Comparison of ENCODE assay signal across 19 cellular contexts in genomic region chr1:64545118-64545916, GRCh38.
DNase-seq lines count a peak whose midpoint lies in the region; ATAC-seq and TF ChIP-seq lines count a peak whose summit lies in the region.
"Had no signal": no experiment of that assay in that cellular context is flagged by ENCODE, and none has a peak within 500 bp of the region (broad histone marks: within the 10 kb centered on the region; RNA-seq: fewer than 3 reads in every experiment).

No MANE protein-coding gene starts in this region.

- no peak overlapping the region for H3K27ac ChIP-seq in CD4-positive, alpha-beta T cell (ENCODE audit: low read depth, low read length)
- H3K27ac ChIP-seq in ectodermal cell (ENCODE audit: insufficient read depth, low read depth, low read length, poor library complexity, severe bottlenecking) = peak overlapping the region; percentile 21
- no peak overlapping the region for H3K27ac ChIP-seq in testis
- H3K27ac ChIP-seq: 22Rv1, suprapubic skin, WERI-Rb-1 had no signal

- no peaks in the 10 kb centered on the region for H3K27me3 ChIP-seq in CD4-positive, alpha-beta T cell (ENCODE audit: control insufficient read depth, insufficient read depth, low read length)
- H3K27me3 ChIP-seq in ectodermal cell (ENCODE audit: control insufficient read depth, insufficient read depth, low read length, poor library complexity, severe bottlenecking) = no peaks in the 10 kb centered on the region
- no peaks in the 10 kb centered on the region for H3K27me3 ChIP-seq in testis
- H3K27me3 ChIP-seq: BE2C, suprapubic skin had no signal

- H3K27ac Mint-ChIP-seq in CD4-positive, alpha-beta T cell = peak overlapping the region; percentile 69
- H3K27ac Mint-ChIP-seq: IgD-negative memory B cell; natural killer cell treated with Interleukin-12 subunit alpha and Interleukin-12 subunit beta and Interleukin-15 and Interleukin-18, amount 100 ng/mL, for 72 hours had no signal

- H3K9me3 ChIP-seq in CD4-positive, alpha-beta T cell (ENCODE audit: control insufficient read depth, low read length) = no peaks in the 10 kb centered on the region
- no peaks in the 10 kb centered on the region for H3K9me3 ChIP-seq in ectodermal cell (ENCODE audit: control insufficient read depth, low read length)
- no peaks in the 10 kb centered on the region for H3K9me3 ChIP-seq in testis
- H3K9me3 ChIP-seq: BE2C, suprapubic skin had no signal

- peaks cover 35% of the 10 kb centered on the region for H3K4me1 ChIP-seq in ectodermal cell (ENCODE audit: control insufficient read depth, insufficient read depth, low read length)
- H3K4me1 ChIP-seq in testis = peaks cover 4% of the 10 kb centered on the region

- no peak for TF ChIP-seq CTCF in CD4-positive, alpha-beta T cell (IDR thresholded peaks at IDR 0.05)
- no peak for TF ChIP-seq CTCF in testis (IDR thresholded peaks at IDR 0.05)

- POLR2A ChIA-PET in CD4-positive, alpha-beta T cell (lab: Charles Lee) = interaction anchor here (1.0 kb wide), 1 partner anchor 11 kb away, joined by 3 read pairs; no protein-coding TSS in a partner anchor

- CTCF ChIA-PET in CD4-positive, alpha-beta T cell (lab: Charles Lee) = no interaction called here

- intact Hi-C loops in CD4-positive, alpha-beta T cell (cut with DNase I, micrococcal nuclease) = no loop called here
- intact Hi-C loops in testis (cut with DNase I; ENCODE audit: low total_unique reads) = loop anchor here (10.0 kb wide), 1 partner anchor 71 kb away; the partner anchor contains the start of gene CACHD1

- no peaks in the 10 kb centered on the region for H3K36me3 Mint-ChIP-seq in CD4-positive, alpha-beta T cell (ENCODE audit: low read depth)
- H3K36me3 Mint-ChIP-seq: IgD-negative memory B cell; natural killer cell treated with Interleukin-12 subunit alpha and Interleukin-12 subunit beta and Interleukin-15 and Interleukin-18, amount 100 ng/mL, for 72 hours had no signal

- H3K4me3 ChIP-seq in ectodermal cell (ENCODE audit: insufficient read depth, low read depth, low read length) (no peak overlapping the region), testis (no peak overlapping the region)
- H3K4me3 ChIP-seq: suprapubic skin had no signal

- peak; percentile 79 for ATAC-seq in CD4-positive, alpha-beta T cell (ENCODE audit: poor library complexity)
- ATAC-seq in GM21390 (IDR thresholded peaks at IDR 0.05; ENCODE audit: unreplicated experiment) = no peak
- ATAC-seq in left lobe of liver = no peak
- ATAC-seq: natural killer cell treated with Interleukin-12 subunit alpha and Interleukin-12 subunit beta and Interleukin-15 and Interleukin-18, amount 100 ng/mL, for 72 hours had no signal

- peak; percentile 18 for DNase-seq in NCI-H146 (lab: John Stamatoyannopoulos, UW)
- DNase-seq in NCI-H146 treated with DMSO at 0.1 percent for 48 hours (lab: John Stamatoyannopoulos, UW; ENCODE audit: unreplicated experiment) = no peak
- DNase-seq in CD4-positive, alpha-beta T cell = peak in 2 of 10 experiments; percentile 7 to 15
- DNase-seq in SW480 (ENCODE audit: low spot score) = peak; percentile 58
- no peak for DNase-seq in testis
- DNase-seq in left lobe of liver (ENCODE audit: low spot score) = no peak
- DNase-seq: BE2C; erythroblast; mesenchymal stem cell; NCI-H2081; NCI-H510A; stimulated activated CD4-positive, alpha-beta T cell treated with anti-CD3 and anti-CD28 coated beads, Interleukin-4, amount 100 ng/mL, for 1 hour; WERI-Rb-1 had no signal

- H3K36me3 ChIP-seq in ectodermal cell (ENCODE audit: control insufficient read depth, insufficient read depth, low read length) (no peaks in the 10 kb centered on the region), testis (ENCODE audit: low read depth, missing control alignments) (no peaks in the 10 kb centered on the region)
- H3K36me3 ChIP-seq: BE2C, suprapubic skin, WERI-Rb-1 had no signal

- no peaks in the 10 kb centered on the region for H3K9me3 Mint-ChIP-seq in CD4-positive, alpha-beta T cell
- H3K9me3 Mint-ChIP-seq: IgD-negative memory B cell; natural killer cell treated with Interleukin-12 subunit alpha and Interleukin-12 subunit beta and Interleukin-15 and Interleukin-18, amount 100 ng/mL, for 72 hours had no signal

- peak overlapping the region; percentile 68 for H3K4me3 Mint-ChIP-seq in CD4-positive, alpha-beta T cell
- H3K4me3 Mint-ChIP-seq: IgD-negative memory B cell; natural killer cell treated with Interleukin-12 subunit alpha and Interleukin-12 subunit beta and Interleukin-15 and Interleukin-18, amount 100 ng/mL, for 72 hours had no signal

- H3K4me1 Mint-ChIP-seq in CD4-positive, alpha-beta T cell (ENCODE audit: low read depth) = peaks cover 81% of the 10 kb centered on the region
- H3K4me1 Mint-ChIP-seq: IgD-negative memory B cell had no signal

- no peak for TF ChIP-seq POLR2A in testis (IDR thresholded peaks at IDR 0.05)

- WGBS in ectodermal cell, 2 experiments = 80 to 85% methylated on average over 5 to 6 of the region's 6 CpGs
- WGBS in testis, 2 donors = 61 to 69% methylated on average over 6 of the region's 6 CpGs

- H3K27me3 Mint-ChIP-seq in CD4-positive, alpha-beta T cell = no peaks in the 10 kb centered on the region

Comparison
In these comparisons a context has a peak if more than half of its experiments do, and no peak if none do; other contexts are left out.
1. DNase-seq: peak in NCI-H146 (single experiment) and SW480 (single experiment); none in NCI-H146 treated with DMSO at 0.1 percent for 48 hours (single experiment), testis (single experiment) and left lobe of liver (single experiment).